In genomic region chr1:6701437-6702153, GRCh38 we compare ENCODE assay signal across 8 cellular contexts. TPM values are rescaled to one million over a fixed set of nuclear protein-coding genes. Genes with fewer than 3 reads are reported as not detected.
A peak's percentile ranks its signal among the peaks of the same experiment; 100 is the strongest.
DNase-seq lines count a peak whose midpoint lies in the region; ATAC-seq lines count a peak whose summit lies in the region.

A gene with protein sequence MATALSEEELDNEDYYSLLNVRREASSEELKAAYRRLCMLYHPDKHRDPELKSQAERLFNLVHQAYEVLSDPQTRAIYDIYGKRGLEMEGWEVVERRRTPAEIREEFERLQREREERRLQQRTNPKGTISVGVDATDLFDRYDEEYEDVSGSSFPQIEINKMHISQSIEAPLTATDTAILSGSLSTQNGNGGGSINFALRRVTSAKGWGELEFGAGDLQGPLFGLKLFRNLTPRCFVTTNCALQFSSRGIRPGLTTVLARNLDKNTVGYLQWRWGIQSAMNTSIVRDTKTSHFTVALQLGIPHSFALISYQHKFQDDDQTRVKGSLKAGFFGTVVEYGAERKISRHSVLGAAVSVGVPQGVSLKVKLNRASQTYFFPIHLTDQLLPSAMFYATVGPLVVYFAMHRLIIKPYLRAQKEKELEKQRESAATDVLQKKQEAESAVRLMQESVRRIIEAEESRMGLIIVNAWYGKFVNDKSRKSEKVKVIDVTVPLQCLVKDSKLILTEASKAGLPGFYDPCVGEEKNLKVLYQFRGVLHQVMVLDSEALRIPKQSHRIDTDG (minus strand): TSS chr1:6701816. CDS start chr1:6701800, 16 bp downstream.

- DNase-seq in COR-L47 (lab: John Stamatoyannopoulos, UW) (peak; percentile 84), HS-5 (ENCODE audit: low read depth) (peak; percentile 49), mesendoderm (peak; percentile 91)
- DNase-seq in NK-92 treated with Interleukin-12 subunit alpha and Interleukin-12 subunit beta, amount 100 ng/mL, for 24 hours (lab: John Stamatoyannopoulos, UW): peak; percentile 78
- DNase-seq in activated CD8-positive, alpha-beta memory T cell treated with anti-CD3 and anti-CD28 coated beads for 48 hours (ENCODE audit: low read depth in 2 of 3, low spot score in 2 of 3): peak; percentile 78 to 87 (median 82)
- DNase-seq in stimulated activated CD8-positive, alpha-beta memory T cell treated with anti-CD3 and anti-CD28 coated beads, Interleukin-15, amount 100 ng/mL, for 1 hour (ENCODE audit: low read depth): peak; percentile 68

- peak; percentile 69 for ATAC-seq in GM19468 (IDR thresholded peaks at IDR 0.05; ENCODE audit: extremely low read depth, unreplicated experiment)

- no peak within 1 kb of the TSS for H4K5ac ChIP-seq in mesendoderm (ENCODE audit: low read length)

- H3K79me1 ChIP-seq in mesendoderm (ENCODE audit: low read length): peaks cover 15% of the 10 kb centered on the region

- no CpG with 5 or more reads among the region's 80 CpGs for WGBS in mesendoderm (ENCODE audit: extremely low coverage, insufficient coverage, low lambda C conversion rate)

- peaks cover 6% of the 10 kb centered on the region for H3K4me1 ChIP-seq in endocrine pancreas (ENCODE audit: control insufficient read depth, insufficient read depth, low read length)
- H3K4me1 ChIP-seq in mesendoderm (ENCODE audit: control insufficient read depth, low read depth, low read length): no peaks in the 10 kb centered on the region

- peak within 1 kb of the TSS; percentile 99 for H3K56ac ChIP-seq in mesendoderm (ENCODE audit: low read length)

- peak within 1 kb of the TSS; percentile 69 for H2AK5ac ChIP-seq in mesendoderm (ENCODE audit: low read length)

- no peak within 1 kb of the TSS for H2BK120ac ChIP-seq in mesendoderm (ENCODE audit: low read depth, low read length)

- H3K23ac ChIP-seq in mesendoderm (ENCODE audit: low read length): peak within 1 kb of the TSS; percentile 15

- peak within 1 kb of the TSS; percentile 4 for H3K4ac ChIP-seq in mesendoderm (ENCODE audit: low read depth, low read length)

- no peaks in the 10 kb centered on the region for H3K9me3 ChIP-seq in endocrine pancreas (ENCODE audit: control insufficient read depth, low read length)

- H3K9ac ChIP-seq in endocrine pancreas (ENCODE audit: control insufficient read depth, insufficient read depth, low read length) (peak within 1 kb of the TSS; percentile 84), mesendoderm (ENCODE audit: low read length) (peak within 1 kb of the TSS; percentile 98)

- H3K27ac ChIP-seq in mesendoderm (ENCODE audit: low read depth, low read length): no peak within 1 kb of the TSS

- no peak within 1 kb of the TSS for H4K8ac ChIP-seq in mesendoderm (ENCODE audit: low read depth, low read length)

- H3K18ac ChIP-seq in mesendoderm (ENCODE audit: low read length): peak within 1 kb of the TSS; percentile 72

- peak within 1 kb of the TSS; percentile 98 for H3K4me2 ChIP-seq in mesendoderm (ENCODE audit: low read length)

- H2BK5ac ChIP-seq in mesendoderm (ENCODE audit: low read length): no peak within 1 kb of the TSS

- no peaks in the 10 kb centered on the region for H3K36me3 ChIP-seq in endocrine pancreas (ENCODE audit: control insufficient read depth, insufficient read depth, low read length)
- no peaks in the 10 kb centered on the region for H3K36me3 ChIP-seq in mesendoderm (ENCODE audit: control insufficient read depth, insufficient read depth, low read length)

- H3K79me2 ChIP-seq in mesendoderm (ENCODE audit: control insufficient read depth, insufficient read depth, low read length): peaks cover 37% of the 10 kb centered on the region

- H3K4me3 ChIP-seq in endocrine pancreas (ENCODE audit: control insufficient read depth, insufficient read depth, low read length) (peak within 1 kb of the TSS; percentile 46), mesendoderm (ENCODE audit: low read length) (peak within 1 kb of the TSS; percentile 100)

- H3K27me3 ChIP-seq in endocrine pancreas (ENCODE audit: control insufficient read depth, insufficient read depth, low read length) (no peaks in the 10 kb centered on the region), mesendoderm (ENCODE audit: insufficient read depth, low read length, poor library complexity) (no peaks in the 10 kb centered on the region)

- H2BK15ac ChIP-seq in mesendoderm (replicated peaks; ENCODE audit: low read depth): no peak within 1 kb of the TSS

RNA-seq across cellular contexts. Expression of the gene that starts here (rescaled TPM):
- polyA plus RNA-seq in mesendoderm (2013, experiment 1 of 2): 83.5 TPM
- polyA plus RNA-seq in mesendoderm (2013, experiment 2 of 2): 82.1 TPM
